ENCODE assay signal across 10 cellular contexts in genomic region chr4:77309496-77309895, GRCh38.
A peak's percentile ranks its signal among the peaks of the same experiment; 100 is the strongest.
DNase-seq lines count a peak whose midpoint lies in the region; ATAC-seq, FAIRE-seq and TF ChIP-seq lines count a peak whose summit lies in the region.
"Had no signal": no experiment of that assay in that cellular context is flagged by ENCODE, and none has a peak within 500 bp of the region (broad histone marks: within the 10 kb centered on the region; RNA-seq: fewer than 3 reads in every experiment).

No MANE protein-coding gene starts in this region.

- H4K20me1 ChIP-seq in neural progenitor cell (ENCODE audit: low read depth), result no peaks in the 10 kb centered on the region

- H3K9me3 ChIP-seq in body of pancreas (no peaks in the 10 kb centered on the region), pancreas (no peaks in the 10 kb centered on the region), neural progenitor cell (ENCODE audit: low read depth) (no peaks in the 10 kb centered on the region)

- H3K36me3 ChIP-seq in body of pancreas (replicated peaks in 1 of 2; ENCODE audit: insufficient read depth in 1 of 2, low read depth in 2 of 2) (no peaks in the 10 kb centered on the region), pancreas (no peaks in the 10 kb centered on the region), neural progenitor cell (no peaks in the 10 kb centered on the region)

- no peak overlapping the region for H3K4me3 Mint-ChIP-seq in neural progenitor cell
- H3K4me3 Mint-ChIP-seq: CD4-positive, alpha-beta memory T cell had no signal

- DNase-seq in body of pancreas (no peak), pancreas (no peak), neural progenitor cell (ENCODE audit: low spot score) (no peak)
- DNase-seq in activated CD4-positive, alpha-beta T cell treated with anti-CD3 and anti-CD28 coated beads, Interleukin-2, amount 50 U/mL, for 1 hour, result no peak
- DNase-seq: C1 segment of cervical spinal cord, GF-D8 had no signal

- H3K79me2 ChIP-seq in neural progenitor cell (ENCODE audit: low read depth), result no peaks in the 10 kb centered on the region

- no peak overlapping the region for H3K27ac Mint-ChIP-seq in neural progenitor cell

- H3K9me3 Mint-ChIP-seq in neural progenitor cell, result no peaks in the 10 kb centered on the region

- no peak overlapping the region for H3K27ac ChIP-seq in body of pancreas
- no peak overlapping the region for H3K27ac ChIP-seq in pancreas
- no peak overlapping the region for H3K27ac ChIP-seq in neural progenitor cell
- H3K27ac ChIP-seq: GM23248 had no signal

- H3K4me1 ChIP-seq in body of pancreas (peaks cover 7% of the 10 kb centered on the region), pancreas (peaks cover 0 to 7% (median 5%) of the 10 kb centered on the region in 3 donors), neural progenitor cell (no peaks in the 10 kb centered on the region)

- no peaks in the 10 kb centered on the region for H3K36me3 Mint-ChIP-seq in neural progenitor cell
- H3K36me3 Mint-ChIP-seq: CD4-positive, alpha-beta memory T cell had no signal

- no peak for TF ChIP-seq POLR2A in body of pancreas (IDR thresholded peaks at IDR 0.05)

- intact Hi-C loops in body of pancreas (cut with DNase I), result no loop called here
- intact Hi-C loops in pancreas (cut with DNase I), result loop anchor here in 1 of 3 donors (5.0 kb wide), 1 partner anchor 67 kb away; no protein-coding TSS in a partner anchor

- no peaks in the 10 kb centered on the region for H3K27me3 ChIP-seq in body of pancreas
- no peaks in the 10 kb centered on the region for H3K27me3 ChIP-seq in pancreas
- H3K27me3 ChIP-seq in neural progenitor cell, result no peaks in the 10 kb centered on the region

- no peak overlapping the region for H3K4me2 ChIP-seq in neural progenitor cell

- 9 to 21% methylated on average over 2 of the region's 2 CpGs for WGBS in body of pancreas, 2 donors
- WGBS in pancreas, 2 donors, result 22 to 24% methylated on average over 2 of the region's 2 CpGs

- peak; percentile 76 for ATAC-seq in body of pancreas
- ATAC-seq in esophagus mucosa, result peak; percentile 65
- ATAC-seq in pancreas, result peak; percentile 78 to 84 (median 78)
- ATAC-seq in GM21737 (IDR thresholded peaks at IDR 0.05; ENCODE audit: unreplicated experiment), result no peak

- no peak overlapping the region for H3K9ac ChIP-seq in neural progenitor cell
- H3K9ac ChIP-seq: GM23248 had no signal

- FAIRE-seq in pancreas (lab: Jason Lieb, UNC), result no peak

- H3K27me3 Mint-ChIP-seq in neural progenitor cell (ENCODE audit: insufficient read depth, low read depth), result no peaks in the 10 kb centered on the region

- H3F3A ChIP-seq in neural progenitor cell (ENCODE audit: low read depth), result no peaks in the 10 kb centered on the region

- no peak overlapping the region for H2AFZ ChIP-seq in neural progenitor cell (replicated peaks)
- H2AFZ ChIP-seq: GM23248 had no signal

- H3K4me3 ChIP-seq in body of pancreas, result no peak overlapping the region
- H3K4me3 ChIP-seq in pancreas, result no peak overlapping the region
- no peak overlapping the region for H3K4me3 ChIP-seq in neural progenitor cell
- H3K4me3 ChIP-seq: GM23248 had no signal

- no peaks in the 10 kb centered on the region for H3K4me1 Mint-ChIP-seq in neural progenitor cell
- H3K4me1 Mint-ChIP-seq: CD4-positive, alpha-beta memory T cell had no signal

- TF ChIP-seq CTCF in body of pancreas (IDR thresholded peaks at IDR 0.05) (no peak), pancreas (IDR thresholded peaks at IDR 0.05) (no peak), neural progenitor cell (IDR thresholded peaks at IDR 0.05) (no peak)
